ENCODE assay signal across 10 cellular contexts in the genomic region with DNA sequence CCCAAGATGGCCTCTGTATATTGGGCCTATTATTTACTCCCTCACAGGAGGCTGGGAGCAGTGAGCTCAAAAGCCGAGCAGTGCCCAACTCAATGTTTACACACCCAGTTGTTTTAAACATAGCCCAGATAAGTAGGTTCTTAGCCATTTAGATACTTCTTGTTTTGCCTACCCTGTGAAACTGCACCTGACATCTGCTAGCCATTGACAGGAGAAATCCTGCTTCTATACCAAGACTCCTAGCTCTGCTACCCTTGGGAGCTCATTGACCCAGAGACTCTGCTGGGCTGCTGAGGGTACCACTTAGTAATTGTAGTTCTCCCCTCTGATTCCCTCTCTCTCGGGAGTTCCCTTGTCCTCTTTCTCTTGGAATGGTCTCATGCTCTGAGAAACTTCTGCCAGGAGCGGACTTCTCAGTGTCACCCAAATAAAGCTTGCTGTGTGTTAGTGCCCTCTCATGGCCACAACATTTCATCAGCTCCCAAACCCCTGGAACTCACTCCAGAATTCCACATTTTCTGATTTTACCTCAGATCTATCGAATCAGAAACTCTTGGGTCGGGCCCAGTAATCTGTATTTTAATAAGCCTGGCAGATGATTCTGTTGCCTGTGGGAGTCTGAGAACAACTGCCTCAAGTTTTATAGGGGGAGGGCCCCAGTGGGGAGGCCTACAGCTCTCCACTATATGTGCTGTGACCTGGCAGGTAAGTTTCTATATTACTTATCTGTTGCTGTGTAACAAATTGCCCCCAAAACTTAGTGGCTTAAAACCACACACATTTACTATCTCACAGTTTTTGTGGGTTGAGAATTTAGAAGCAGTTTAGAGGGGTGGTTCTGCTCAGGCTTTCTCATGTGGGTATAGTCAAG.
DNase-seq lines count a peak whose midpoint lies in the region; ATAC-seq and TF ChIP-seq lines count a peak whose summit lies in the region.
"Had no signal": no experiment of that assay in that cellular context is flagged by ENCODE, and none has a peak within 500 bp of the region (broad histone marks: within the 10 kb centered on the region; RNA-seq: fewer than 3 reads in every experiment).

No MANE protein-coding gene starts in this region.

- no peak overlapping the region for H3K18ac ChIP-seq in mesendoderm (ENCODE audit: low read length)

- no peak overlapping the region for H3K4me2 ChIP-seq in mesendoderm (ENCODE audit: low read length)

- intact Hi-C loops in Calu3 (cut with micrococcal nuclease; ENCODE audit: unreplicated experiment), result no loop called here

- no peak overlapping the region for H3K4me3 Mint-ChIP-seq in chondrocyte (ENCODE audit: unreplicated experiment)
- H3K4me3 Mint-ChIP-seq in T-helper 2 cell treated with Interferon-gamma antibody and Interleukin-4, amounts not matched to agents 5 μg/mL and 100 μg/mL, for 36 hours, result no peak overlapping the region
- H3K4me3 Mint-ChIP-seq in Calu3 (ENCODE audit: low read depth, unreplicated experiment), result no peak overlapping the region
- H3K4me3 Mint-ChIP-seq: mesothelial cell of epicardium had no signal

- no peak overlapping the region for H2BK5ac ChIP-seq in mesendoderm (ENCODE audit: low read length)

- no peaks in the 10 kb centered on the region for H3K36me3 ChIP-seq in mesendoderm (ENCODE audit: control insufficient read depth, insufficient read depth, low read length)

- H3K36me3 Mint-ChIP-seq in chondrocyte (ENCODE audit: low read depth) (no peaks in the 10 kb centered on the region), Calu3 (ENCODE audit: insufficient read depth, unreplicated experiment) (no peaks in the 10 kb centered on the region)
- no peaks in the 10 kb centered on the region for H3K36me3 Mint-ChIP-seq in T-helper 2 cell treated with Interferon-gamma antibody and Interleukin-4, amounts not matched to agents 5 μg/mL and 100 μg/mL, for 36 hours (ENCODE audit: low read depth)
- H3K36me3 Mint-ChIP-seq: mesothelial cell of epicardium had no signal

- H3K27ac ChIP-seq in mesendoderm (ENCODE audit: low read depth, low read length), result no peak overlapping the region

- peak; percentile 77 for TF ChIP-seq CTCF in chondrocyte (IDR thresholded peaks at IDR 0.05)
- no peak for TF ChIP-seq CTCF in Calu3 (IDR thresholded peaks at IDR 0.05; ENCODE audit: unreplicated experiment)

- H3K9ac ChIP-seq in mesendoderm (ENCODE audit: low read length), result no peak overlapping the region

- no peak overlapping the region for H2BK120ac ChIP-seq in mesendoderm (ENCODE audit: low read depth, low read length)

- CTCF ChIA-PET in Calu3 (lab: Charles Lee), result no interaction called here

- H3K27me3 ChIP-seq in mesendoderm (ENCODE audit: insufficient read depth, low read length, poor library complexity), result no peaks in the 10 kb centered on the region

- H3K9me3 Mint-ChIP-seq in chondrocyte (ENCODE audit: low read depth), result no peaks in the 10 kb centered on the region
- no peaks in the 10 kb centered on the region for H3K9me3 Mint-ChIP-seq in T-helper 2 cell treated with Interferon-gamma antibody and Interleukin-4, amounts not matched to agents 5 μg/mL and 100 μg/mL, for 36 hours
- no peaks in the 10 kb centered on the region for H3K9me3 Mint-ChIP-seq in Calu3 (ENCODE audit: low read depth, unreplicated experiment)

- no peak for ATAC-seq in HG02678 (IDR thresholded peaks at IDR 0.05; ENCODE audit: unreplicated experiment)
- no peak for ATAC-seq in HG03442 (IDR thresholded peaks at IDR 0.05; ENCODE audit: unreplicated experiment)

- no peak overlapping the region for H4K5ac ChIP-seq in mesendoderm (ENCODE audit: low read length)

- H3K4me1 ChIP-seq in mesendoderm (ENCODE audit: control insufficient read depth, low read depth, low read length), result no peaks in the 10 kb centered on the region

- no peak overlapping the region for H2BK15ac ChIP-seq in mesendoderm (replicated peaks; ENCODE audit: low read depth)

- WGBS in mesendoderm (ENCODE audit: extremely low coverage, insufficient coverage, low lambda C conversion rate), result no CpG with 5 or more reads among the region's 5 CpGs

- no peak overlapping the region for H4K8ac ChIP-seq in mesendoderm (ENCODE audit: low read depth, low read length)

- H3K4ac ChIP-seq in mesendoderm (ENCODE audit: low read depth, low read length), result no peak overlapping the region

- H2AK5ac ChIP-seq in mesendoderm (ENCODE audit: low read length), result no peak overlapping the region

- H3K4me1 Mint-ChIP-seq in chondrocyte (ENCODE audit: low read depth), result no peaks in the 10 kb centered on the region
- no peaks in the 10 kb centered on the region for H3K4me1 Mint-ChIP-seq in T-helper 2 cell treated with Interferon-gamma antibody and Interleukin-4, amounts not matched to agents 5 μg/mL and 100 μg/mL, for 36 hours (ENCODE audit: low read depth)
- no peaks in the 10 kb centered on the region for H3K4me1 Mint-ChIP-seq in Calu3 (ENCODE audit: low read depth, unreplicated experiment)
- H3K4me1 Mint-ChIP-seq: mesothelial cell of epicardium had no signal

- no TSS peak for BruUV-seq in Calu3 (replicated peaks; lab: Mats Ljungman, UMichigan)

- H3K23ac ChIP-seq in mesendoderm (ENCODE audit: low read length), result no peak overlapping the region

- no peaks in the 10 kb centered on the region for H3K79me2 ChIP-seq in mesendoderm (ENCODE audit: control insufficient read depth, insufficient read depth, low read length)

- DNase-seq in COR-L47 (lab: John Stamatoyannopoulos, UW) (peak; percentile 26), LHCN-M2 (ENCODE audit: low read depth) (peak; percentile 23), chondrocyte (ENCODE audit: low spot score) (no peak), mesendoderm (peak; percentile 80), Calu3 (no peak)
- DNase-seq in T-helper 2 cell treated with Interferon-gamma antibody and Interleukin-4, amounts not matched to agents 5 μg/mL and 100 μg/mL, for 36 hours (ENCODE audit: low spot score), result no peak
- DNase-seq: activated CD4-positive, alpha-beta T cell treated with anti-CD3 and anti-CD28 coated beads for 1 hour had no signal

- no peak overlapping the region for H3K4me3 ChIP-seq in mesendoderm (ENCODE audit: low read length)

- H3K27me3 Mint-ChIP-seq in chondrocyte (ENCODE audit: low read depth) (peaks cover 28% of the 10 kb centered on the region), Calu3 (ENCODE audit: unreplicated experiment) (no peaks in the 10 kb centered on the region)
- H3K27me3 Mint-ChIP-seq in T-helper 2 cell treated with Interferon-gamma antibody and Interleukin-4, amounts not matched to agents 5 μg/mL and 100 μg/mL, for 36 hours (ENCODE audit: low read depth), result no peaks in the 10 kb centered on the region

- no peak overlapping the region for H3K56ac ChIP-seq in mesendoderm (ENCODE audit: low read length)

- no peaks in the 10 kb centered on the region for H3K79me1 ChIP-seq in mesendoderm (ENCODE audit: low read length)

- no peak overlapping the region for H3K27ac Mint-ChIP-seq in chondrocyte (ENCODE audit: unreplicated experiment)
- no peak overlapping the region for H3K27ac Mint-ChIP-seq in T-helper 2 cell treated with Interferon-gamma antibody and Interleukin-4, amounts not matched to agents 5 μg/mL and 100 μg/mL, for 36 hours
- H3K27ac Mint-ChIP-seq in Calu3 (ENCODE audit: unreplicated experiment), result no peak overlapping the region
- H3K27ac Mint-ChIP-seq: mesothelial cell of epicardium had no signal

Comparison
In these comparisons a context has a peak if more than half of its experiments do, and no peak if none do; other contexts are left out.
1. DNase-seq: peak in COR-L47 (single experiment), LHCN-M2 (single experiment) and mesendoderm (single experiment); none in chondrocyte (single experiment), T-helper 2 cell treated with Interferon-gamma antibody and Interleukin-4, amounts not matched to agents 5 μg/mL and 100 μg/mL, for 36 hours (single experiment) and Calu3 (single experiment).